In genomic region chr2:166632616-166633015, GRCh38 we compare ENCODE assay signal across 12 cellular contexts.
A peak's percentile ranks its signal among the peaks of the same experiment; 100 is the strongest.
DNase-seq lines count a peak whose midpoint lies in the region; ATAC-seq and TF ChIP-seq lines count a peak whose summit lies in the region.
"Had no signal": no experiment of that assay in that cellular context is flagged by ENCODE, and none has a peak within 500 bp of the region (broad histone marks: within the 10 kb centered on the region; RNA-seq: fewer than 3 reads in every experiment).

No MANE protein-coding gene starts in this region.

- peaks cover 4% of the 10 kb centered on the region for H3K9me3 ChIP-seq in adipocyte (ENCODE audit: control insufficient read depth, low read length)

- no peak for TF ChIP-seq CTCF in HFF-Myc (IDR thresholded peaks at IDR 0.05; ENCODE audit: low read depth, low read length, missing control alignments)

- DNase-seq in AG08396 (ENCODE audit: low spot score), result peak; percentile 19
- DNase-seq in HFF-Myc (ENCODE audit: extremely low read depth, low read depth), result peak; percentile 74
- peak; percentile 55 for DNase-seq in adipocyte (ENCODE audit: low read depth)
- DNase-seq in hepatic stellate cell (ENCODE audit: low spot score), result peak; percentile 17
- DNase-seq in inferior parietal cortex (ENCODE audit: extremely low spot score), result no peak
- DNase-seq in NCI-H526 treated with DMSO at 0.1 percent for 48 hours (lab: John Stamatoyannopoulos, UW), result no peak
- DNase-seq: activated CD4-positive, alpha-beta T cell treated with anti-CD3 and anti-CD28 coated beads, Interleukin-2, amount 50 U/mL, for 48 hours; activated naive CD4-positive, alpha-beta T cell treated with anti-CD3 and anti-CD28 coated beads, Interleukin-2, amount 10 ng/mL, durations not matched to agents 7 days and 5 days; NCI-H510A; stimulated activated naive CD8-positive, alpha-beta T cell treated with anti-CD3 and anti-CD28 coated beads, Interleukin-15, amount 100 ng/mL, for 72 hours had no signal

- no peaks in the 10 kb centered on the region for H3K36me3 ChIP-seq in adipocyte (ENCODE audit: control insufficient read depth, insufficient read depth, low read length, severe bottlenecking)

- peaks cover 2% of the 10 kb centered on the region for H3K4me1 ChIP-seq in adipocyte (ENCODE audit: control insufficient read depth, insufficient read depth, low read length)

- H3K9ac ChIP-seq in adipocyte (ENCODE audit: low read length), result no peak overlapping the region

- ATAC-seq in GM21423 (IDR thresholded peaks at IDR 0.05; ENCODE audit: unreplicated experiment), result no peak
- ATAC-seq in GM21381 (IDR thresholded peaks at IDR 0.05; ENCODE audit: unreplicated experiment), result no peak

- no peak overlapping the region for H3K4me3 ChIP-seq in HFF-Myc (replicated peaks; ENCODE audit: low read depth, low read length)
- H3K4me3 ChIP-seq in adipocyte (ENCODE audit: low read length), result no peak overlapping the region

- no peaks in the 10 kb centered on the region for H3K27me3 ChIP-seq in adipocyte (replicated peaks; ENCODE audit: control insufficient read depth, insufficient read depth, low read length)

Comparison
In these comparisons a context has a peak if more than half of its experiments do, and no peak if none do; other contexts are left out.
1. DNase-seq: peak in AG08396 (single experiment), HFF-Myc (single experiment), adipocyte (single experiment) and hepatic stellate cell (single experiment); none in inferior parietal cortex (single experiment) and NCI-H526 treated with DMSO at 0.1 percent for 48 hours (single experiment).